In genomic region chr6:132931937-132932336, GRCh38 we compare ENCODE assay signal across 12 cellular contexts.
DNase-seq lines count a peak whose midpoint lies in the region; ATAC-seq and TF ChIP-seq lines count a peak whose summit lies in the region.
"Had no signal": no experiment of that assay in that cellular context is flagged by ENCODE, and none has a peak within 500 bp of the region (broad histone marks: within the 10 kb centered on the region; RNA-seq: fewer than 3 reads in every experiment).

No MANE protein-coding gene starts in this region.

- H3K4me1 Mint-ChIP-seq in neural progenitor cell: peaks cover 50% of the 10 kb centered on the region
- H3K4me1 Mint-ChIP-seq: activated naive CD4-positive, alpha-beta T cell treated with anti-CD3 and anti-CD28 coated beads, Interleukin-2, amount 50 U/mL, for 24 hours had no signal

- H3K27me3 Mint-ChIP-seq in neural progenitor cell (ENCODE audit: insufficient read depth, low read depth): no peaks in the 10 kb centered on the region

- H3K9me3 Mint-ChIP-seq in neural progenitor cell: no peaks in the 10 kb centered on the region
- H3K9me3 Mint-ChIP-seq: activated naive CD4-positive, alpha-beta T cell treated with anti-CD3 and anti-CD28 coated beads, Interleukin-2, amount 50 U/mL, for 24 hours had no signal

- peak overlapping the region in 7 of 11 experiments; percentile 7 to 71 (median 62); a peak in 11 of 22 replicates for H3K4me2 ChIP-seq in BLaER1 treated with 17β-estradiol and CSF1 and Interleukin-3, amounts not matched to agents 10 nM and 100 nM
- H3K4me2 ChIP-seq in Loucy (ENCODE audit: low read depth, low read length, poor library complexity, severe bottlenecking) (peak overlapping the region; percentile 62), neural progenitor cell (peak overlapping the region; percentile 50)

- no peaks in the 10 kb centered on the region for H3K9me2 ChIP-seq in Loucy (replicated peaks; ENCODE audit: low read depth, low read length)

- no peak overlapping the region for H3K27ac ChIP-seq in BLaER1 treated with 17β-estradiol and CSF1 and Interleukin-3, amounts not matched to agents 10 nM and 100 nM
- H3K27ac ChIP-seq in neural progenitor cell: peak overlapping the region; percentile 49

- H3K27me3 ChIP-seq in BLaER1 treated with 17β-estradiol and CSF1 and Interleukin-3, amounts not matched to agents 10 nM and 100 nM: no peaks in the 10 kb centered on the region
- H3K27me3 ChIP-seq in Loucy (ENCODE audit: insufficient read depth, low read length, poor library complexity, severe bottlenecking): no peaks in the 10 kb centered on the region
- no peaks in the 10 kb centered on the region for H3K27me3 ChIP-seq in neural progenitor cell
- H3K27me3 ChIP-seq: tibial nerve had no signal

- no peaks in the 10 kb centered on the region for H3K9me3 ChIP-seq in BLaER1 treated with 17β-estradiol and CSF1 and Interleukin-3, amounts not matched to agents 10 nM and 100 nM (replicated peaks in 1 of 11)
- H3K9me3 ChIP-seq in Loucy (ENCODE audit: insufficient read depth, low read depth, low read length) (no peaks in the 10 kb centered on the region), neural progenitor cell (ENCODE audit: low read depth) (no peaks in the 10 kb centered on the region)
- H3K9me3 ChIP-seq: tibial nerve had no signal

- H3K4me3 Mint-ChIP-seq in neural progenitor cell: no peak overlapping the region
- H3K4me3 Mint-ChIP-seq: activated naive CD4-positive, alpha-beta T cell treated with anti-CD3 and anti-CD28 coated beads, Interleukin-2, amount 50 U/mL, for 24 hours had no signal

- H3K27ac Mint-ChIP-seq in neural progenitor cell: no peak overlapping the region
- H3K27ac Mint-ChIP-seq: activated naive CD4-positive, alpha-beta T cell treated with anti-CD3 and anti-CD28 coated beads, Interleukin-2, amount 50 U/mL, for 24 hours had no signal

- H3K36me3 Mint-ChIP-seq in neural progenitor cell: no peaks in the 10 kb centered on the region
- H3K36me3 Mint-ChIP-seq: activated naive CD4-positive, alpha-beta T cell treated with anti-CD3 and anti-CD28 coated beads, Interleukin-2, amount 50 U/mL, for 24 hours had no signal

- H3F3A ChIP-seq in Loucy (ENCODE audit: low read depth) (no peaks in the 10 kb centered on the region), neural progenitor cell (ENCODE audit: low read depth) (peaks cover 20% of the 10 kb centered on the region)

- TF ChIP-seq CTCF in Loucy (conservative IDR thresholded peaks at IDR 0.05; ENCODE audit: low read length): no peak
- TF ChIP-seq CTCF in neural progenitor cell (IDR thresholded peaks at IDR 0.05): no peak

- DNase-seq in dedifferentiated amniotic fluid mesenchymal stem cell (ENCODE audit: extremely low spot score) (peak; percentile 57), neural progenitor cell (ENCODE audit: low spot score) (peak; percentile 50)
- DNase-seq in activated CD8-positive, alpha-beta memory T cell treated with anti-CD3 and anti-CD28 coated beads, Interleukin-2, amount 50 U/mL, for 48 hours: no peak
- no peak for DNase-seq in activated naive CD4-positive, alpha-beta T cell (lab: John Stamatoyannopoulos, UW)
- DNase-seq: NCI-H2029 treated with DMSO at 0.1 percent for 48 hours, nucleus accumbens had no signal

- no peaks in the 10 kb centered on the region for H3K36me3 ChIP-seq in BLaER1 treated with 17β-estradiol and CSF1 and Interleukin-3, amounts not matched to agents 10 nM and 100 nM
- H3K36me3 ChIP-seq in Loucy (ENCODE audit: insufficient read depth, low read length) (no peaks in the 10 kb centered on the region), neural progenitor cell (no peaks in the 10 kb centered on the region)
- H3K36me3 ChIP-seq: tibial nerve had no signal

- H4K20me1 ChIP-seq in BLaER1 treated with 17β-estradiol and CSF1 and Interleukin-3, amounts not matched to agents 10 nM and 100 nM: no peaks in the 10 kb centered on the region
- no peaks in the 10 kb centered on the region for H4K20me1 ChIP-seq in Loucy (ENCODE audit: insufficient read depth, low read length, poor library complexity, severe bottlenecking)
- H4K20me1 ChIP-seq in neural progenitor cell (ENCODE audit: low read depth): no peaks in the 10 kb centered on the region

- H3K4me3 ChIP-seq in BLaER1 treated with 17β-estradiol and CSF1 and Interleukin-3, amounts not matched to agents 10 nM and 100 nM: no peak overlapping the region
- H3K4me3 ChIP-seq in Loucy (ENCODE audit: low read length, poor library complexity, severe bottlenecking) (no peak overlapping the region), neural progenitor cell (no peak overlapping the region)
- H3K4me3 ChIP-seq: tibial nerve had no signal

- H3K9ac ChIP-seq in BLaER1 treated with 17β-estradiol and CSF1 and Interleukin-3, amounts not matched to agents 10 nM and 100 nM: no peak overlapping the region
- H3K9ac ChIP-seq in Loucy (ENCODE audit: low read depth, low read length, poor library complexity, severe bottlenecking) (no peak overlapping the region), neural progenitor cell (no peak overlapping the region)

- no peaks in the 10 kb centered on the region for H3K79me2 ChIP-seq in Loucy (ENCODE audit: insufficient read depth, low read length)
- H3K79me2 ChIP-seq in neural progenitor cell (ENCODE audit: low read depth): no peaks in the 10 kb centered on the region

- no peak overlapping the region for H2AFZ ChIP-seq in Loucy (ENCODE audit: low read length)
- H2AFZ ChIP-seq in neural progenitor cell (replicated peaks): peak overlapping the region; percentile 26

- H3K4me1 ChIP-seq in BLaER1 treated with 17β-estradiol and CSF1 and Interleukin-3, amounts not matched to agents 10 nM and 100 nM: peaks cover 0 to 27% (median 17%) of the 10 kb centered on the region in 10 experiments; a peak in 14 of 20 replicates
- H3K4me1 ChIP-seq in Loucy (ENCODE audit: insufficient read depth, low read length, poor library complexity, severe bottlenecking): peaks cover 15% of the 10 kb centered on the region
- H3K4me1 ChIP-seq in neural progenitor cell: peaks cover 36% of the 10 kb centered on the region

- ATAC-seq in HG02571 (IDR thresholded peaks at IDR 0.05; ENCODE audit: unreplicated experiment): no peak
- no peak for ATAC-seq in GM18868 (IDR thresholded peaks at IDR 0.05; ENCODE audit: unreplicated experiment)

Comparison
In these comparisons a context has a peak if more than half of its experiments do, and no peak if none do; other contexts are left out.
1. DNase-seq: peak in dedifferentiated amniotic fluid mesenchymal stem cell (single experiment) and neural progenitor cell (single experiment); none in activated CD8-positive, alpha-beta memory T cell treated with anti-CD3 and anti-CD28 coated beads, Interleukin-2, amount 50 U/mL, for 48 hours (single experiment) and activated naive CD4-positive, alpha-beta T cell (0 of 4).
2. Peak in every context shown above with its lines, with median percentiles within 50 percentile points of each other: H3K4me2 ChIP-seq.